8 cellular contexts compared by ENCODE assay signal in genomic region chr22:38733329-38734202, GRCh38. TPM values are rescaled to one million over a fixed set of nuclear protein-coding genes. Genes with fewer than 3 reads are reported as not detected.
DNase-seq lines count a peak whose midpoint lies in the region; ATAC-seq and TF ChIP-seq lines count a peak whose summit lies in the region.

No MANE protein-coding gene starts in this region.

- H3K27ac Mint-ChIP-seq in immature natural killer cell, result peak overlapping the region; percentile 79 to 90 (median 86)

- H3K27ac ChIP-seq in BLaER1 (peak overlapping the region; percentile 47; the same call in 1 of the 2 replicates), HCT116 (ENCODE audit: low read depth, low read length) (no peak overlapping the region), body of pancreas (peak overlapping the region; percentile 85 to 94 (median 90))

- intact Hi-C loops in HCT116 (cut with micrococcal nuclease), result no loop called here
- intact Hi-C loops in body of pancreas (cut with DNase I), result no loop called here

- H3K9me3 ChIP-seq in BLaER1 (no peaks in the 10 kb centered on the region), HCT116 (ENCODE audit: control insufficient read depth in 1 of 2, insufficient read depth in 1 of 2, low read depth in 1 of 2, low read length in 2 of 2) (no peaks in the 10 kb centered on the region), body of pancreas (no peaks in the 10 kb centered on the region)

- BruUV-seq in HCT116 (replicated peaks; lab: Mats Ljungman, UMichigan), result no TSS peak

- TF ChIP-seq RAD21 in HCT116 (IDR thresholded peaks at IDR 0.05; ENCODE audit: low read depth), result peak; percentile 69

- H4K20me1 ChIP-seq in BLaER1, result peaks cover 100% of the 10 kb centered on the region
- H4K20me1 ChIP-seq in HCT116 (ENCODE audit: insufficient read depth), result no peaks in the 10 kb centered on the region

- RAD21 ChIA-PET in HCT116 (lab: Charles Lee; ENCODE audit: low non-redundant PET in 1 of 2, low total read pairs in 2 of 2, uncharacterized antibody in 2 of 2, unreplicated experiment in 2 of 2), result interaction anchor here in 1 of 2 experiments (1.1 kb wide), 1 partner anchor 33 kb away, joined by 3 read pairs; no protein-coding TSS in a partner anchor

- ATAC-seq in HCT116, result peak; percentile 80
- peak; percentile 43 for ATAC-seq in body of pancreas

- H3K4me3 ChIP-seq in BLaER1 (no peak overlapping the region), HCT116 (replicated peaks in 1 of 2; ENCODE audit: low read depth in 1 of 2, low read length in 2 of 2) (no peak overlapping the region), body of pancreas (no peak overlapping the region)

- H3K27me3 ChIP-seq in BLaER1, result no peaks in the 10 kb centered on the region
- no peaks in the 10 kb centered on the region for H3K27me3 ChIP-seq in HCT116 (ENCODE audit: insufficient read depth, low read length)
- no peaks in the 10 kb centered on the region for H3K27me3 ChIP-seq in body of pancreas

- no peak overlapping the region for H2AFZ ChIP-seq in HCT116 (ENCODE audit: low read depth, low read length, poor library complexity, severe bottlenecking)

- no peaks in the 10 kb centered on the region for H3K79me2 ChIP-seq in HCT116 (ENCODE audit: insufficient read depth, low read length)

- H3K36me3 ChIP-seq in BLaER1 (peaks cover 100% of the 10 kb centered on the region), HCT116 (ENCODE audit: control insufficient read depth in 1 of 2, insufficient read depth in 2 of 2, low read length in 2 of 2) (peaks cover 27 to 38% of the 10 kb centered on the region in 2 experiments; a peak in 3 of 4 replicates), body of pancreas (replicated peaks in 1 of 2; ENCODE audit: insufficient read depth in 1 of 2, low read depth in 2 of 2) (peaks cover 10 to 41% of the 10 kb centered on the region in 2 donors)

- TF ChIP-seq POLR2A in HCT116 (IDR thresholded peaks at IDR 0.05; ENCODE audit: borderline replicate concordance, extremely low read depth, insufficient read depth, insufficient read length), result no peak
- peak in 1 of 3 donors; percentile 39 for TF ChIP-seq POLR2A in body of pancreas (IDR thresholded peaks at IDR 0.05)

- H3K4me3 Mint-ChIP-seq in immature natural killer cell, result peak overlapping the region in 2 of 5 donors; percentile 21 to 47

- H3K27me3 Mint-ChIP-seq in immature natural killer cell (ENCODE audit: low read depth in 3 of 3), result peaks cover 62 to 73% (median 69%) of the 10 kb centered on the region in 3 donors

- peaks cover 3 to 54% (median 14%) of the 10 kb centered on the region in 3 donors for H3K36me3 Mint-ChIP-seq in immature natural killer cell

- POLR2A ChIA-PET in HCT116 (lab: Charles Lee), result interaction anchor here (1.6 kb wide), 1 partner anchor 16 kb away, joined by 3 read pairs; no protein-coding TSS in a partner anchor

- no peaks in the 10 kb centered on the region for H3K9me2 ChIP-seq in HCT116 (ENCODE audit: insufficient read depth)

- H3K4me1 ChIP-seq in BLaER1 (peaks cover 89% of the 10 kb centered on the region), HCT116 (ENCODE audit: control insufficient read depth in 1 of 2, insufficient read depth in 2 of 2, low read length in 2 of 2) (peaks cover 0 to 4% of the 10 kb centered on the region in 2 experiments; a peak in 1 of 4 replicates), body of pancreas (peaks cover 53% of the 10 kb centered on the region)

- TF ChIP-seq CTCF in HCT116 (IDR thresholded peaks at IDR 0.05 in 2 of 3, conservative IDR thresholded peaks at IDR 0.05 in 1 of 3; ENCODE audit: borderline replicate concordance in 1 of 3, insufficient read depth in 1 of 3, low read depth in 2 of 3, low read length in 2 of 3), result peak; percentile 55 to 92 (median 86); a peak in 5 of 6 replicates
- TF ChIP-seq CTCF in body of pancreas (IDR thresholded peaks at IDR 0.05), result peak; percentile 21 to 68 (median 58)

- CTCF ChIA-PET in HCT116 (lab: Charles Lee), result interaction anchor here (0.8 to 3.1 kb wide), 9 partner anchors 9 to 35 kb away, joined by 3 to 19 read pairs (median 6); no protein-coding TSS in a partner anchor

- no peak for DNase-seq in HCT116 (ENCODE audit: low read depth, low spot score)
- peak; percentile 52 for DNase-seq in SK-N-DZ (ENCODE audit: low spot score)
- DNase-seq in body of pancreas, result peak; percentile 71 to 90 (median 81)
- DNase-seq in immature natural killer cell, result peak; percentile 51 to 57 (median 52)
- peak; percentile 64 for DNase-seq in stimulated activated CD4-positive, alpha-beta T cell treated with anti-CD3 and anti-CD28 coated beads, Interleukin-2, amount 100 ng/mL, for 24 hours
- no peak for DNase-seq in KG1 (lab: John Stamatoyannopoulos, UW)
- DNase-seq in epidermal melanocyte (ENCODE audit: insufficient read length, low spot score), result no peak

- H3K4me2 ChIP-seq in BLaER1 (peak overlapping the region; percentile 73), HCT116 (ENCODE audit: low read length) (no peak overlapping the region)

- 18 to 24% methylated on average over 5 to 9 of the region's 9 CpGs for WGBS in body of pancreas, 2 donors

- peaks cover 30 to 57% of the 10 kb centered on the region in 2 donors for H3K4me1 Mint-ChIP-seq in immature natural killer cell

- H3K9me3 Mint-ChIP-seq in immature natural killer cell, result no peaks in the 10 kb centered on the region

- H3K9ac ChIP-seq in BLaER1 (peak overlapping the region; percentile 7; the same call in 1 of the 2 replicates), HCT116 (ENCODE audit: low read length) (no peak overlapping the region)

TF ChIP-seq in HCT116, 20 proteins besides CTCF, POLR2A, EP300 and RAD21:
- TF ChIP-seq ZNF274 (IDR thresholded peaks at IDR 0.05; ENCODE audit: low read depth, low read length), result no peak
- no peak; the same call in 1 of the 2 replicates for TF ChIP-seq POLR2AphosphoS5 (IDR thresholded peaks at IDR 0.05; ENCODE audit: low read depth, low read length)
- no peak for TF ChIP-seq MAX (IDR thresholded peaks at IDR 0.05)
TF ChIP-seq in HCT116: peak in this region for 0.

RNA-seq across cellular contexts. Expression of gene SUN2, which starts 22.2 kb away (rescaled TPM):
- 71.6 TPM for total RNA-seq in HCT116 (2021; ENCODE audit: unreplicated experiment)
- polyA plus RNA-seq in HCT116 (2012), result 68.6 and 68.8 TPM in 2 replicates
- 79.1 and 95.6 TPM in 2 replicates for polyA plus RNA-seq in SK-N-DZ (2014; cell fraction: cytosol; rRNA removed)
- polyA plus RNA-seq in SK-N-DZ (2014; cell fraction: nucleus; rRNA removed), result 163 and 164 TPM in 2 replicates
- 100 to 1,000 TPM; 143 to 166 TPM for total RNA-seq in body of pancreas
- polyA plus RNA-seq in immature natural killer cell, result 100 to 1,000 TPM; 444 to 668 (median 473) TPM

RNA-seq across cellular contexts. Expression of gene GTPBP1, which starts 27.8 kb away (rescaled TPM):
- total RNA-seq in HCT116 (2021; ENCODE audit: unreplicated experiment), result 48.2 TPM
- polyA plus RNA-seq in HCT116 (2012), result 33.3 and 47.4 TPM in 2 replicates
- polyA plus RNA-seq in SK-N-DZ (2014; cell fraction: cytosol; rRNA removed), result 56.2 and 67.9 TPM in 2 replicates
- 43.1 and 57.0 TPM in 2 replicates for polyA plus RNA-seq in SK-N-DZ (2014; cell fraction: nucleus; rRNA removed)
- 10 to 100 TPM; 34.0 to 53.4 TPM for total RNA-seq in body of pancreas
- polyA plus RNA-seq in immature natural killer cell, result 10 to 100 TPM; 13.0 to 35.5 (median 15.4) TPM

RNA-seq across cellular contexts. Expression of gene JOSD1, which starts 32.8 kb away (rescaled TPM):
- total RNA-seq in HCT116 (2021; ENCODE audit: unreplicated experiment) (67.3 TPM), body of pancreas (10 to 100 TPM; 20.4 to 50.3 TPM)
- polyA plus RNA-seq in HCT116 (2012), result 70.4 and 84.2 TPM in 2 replicates
- polyA plus RNA-seq in SK-N-DZ (2014; cell fraction: cytosol; rRNA removed), result 55.5 and 61.2 TPM in 2 replicates
- 41.2 and 43.9 TPM in 2 replicates for polyA plus RNA-seq in SK-N-DZ (2014; cell fraction: nucleus; rRNA removed)
- polyA plus RNA-seq in immature natural killer cell, result 10 to 100 TPM; 10.6 to 17.9 (median 11.2) TPM

RNA-seq across cellular contexts. Expression of gene TOMM22, which starts 51.8 kb away (rescaled TPM):
- total RNA-seq in HCT116 (2021; ENCODE audit: unreplicated experiment) (136 TPM), body of pancreas (10 to 100 TPM; 16.6 to 21.4 TPM)
- 34.5 and 49.4 TPM in 2 replicates for polyA plus RNA-seq in HCT116 (2012)
- polyA plus RNA-seq in SK-N-DZ (2014; cell fraction: cytosol; rRNA removed), result 105 and 133 TPM in 2 replicates
- polyA plus RNA-seq in SK-N-DZ (2014; cell fraction: nucleus; rRNA removed), result 59.6 and 63.5 TPM in 2 replicates
- 10 to 100 TPM; 56.0 to 94.4 (median 68.8) TPM for polyA plus RNA-seq in immature natural killer cell

Comparison
In these comparisons a context has a peak if more than half of its experiments do, and no peak if none do; other contexts are left out.
1. DNase-seq: peak in SK-N-DZ (single experiment), body of pancreas (4 of 4), immature natural killer cell (3 of 3) and stimulated activated CD4-positive, alpha-beta T cell treated with anti-CD3 and anti-CD28 coated beads, Interleukin-2, amount 100 ng/mL, for 24 hours (2 of 2); none in HCT116 (single experiment), KG1 (single experiment) and epidermal melanocyte (single experiment).